ENCODE assay signal across 1 cellular context in the genomic region with DNA sequence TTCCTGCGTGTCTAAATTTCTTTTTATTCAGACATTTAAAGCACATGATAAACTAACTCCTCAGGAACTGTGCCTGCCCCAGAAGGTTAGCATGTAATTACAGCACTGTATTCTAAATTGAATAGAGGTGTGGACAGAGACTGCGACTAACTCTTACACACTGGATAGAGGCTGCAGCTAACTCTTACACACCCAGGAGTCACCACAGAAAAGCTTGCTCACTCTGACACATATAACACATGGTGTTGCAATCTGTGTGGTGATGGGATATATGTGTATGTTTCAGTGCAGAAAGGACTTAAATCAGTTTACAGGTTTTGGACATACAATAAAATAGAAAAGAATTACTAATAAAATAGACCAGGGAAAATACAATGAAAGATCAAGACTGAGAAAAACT.
TF ChIP-seq lines count a peak whose summit lies in the region.

No MANE protein-coding gene starts in this region.

TF ChIP-seq in H1, 55 proteins besides CTCF, POLR2A, EP300 and RAD21:
- no peak for TF ChIP-seq SP2 (IDR thresholded peaks at IDR 0.05; ENCODE audit: low read length)
- TF ChIP-seq BACH1 (IDR thresholded peaks at IDR 0.05; ENCODE audit: low read length): no peak
- no peak for TF ChIP-seq POLR2AphosphoS5 (IDR thresholded peaks at IDR 0.05; ENCODE audit: low read depth, low read length)
- TF ChIP-seq RXRA (IDR thresholded peaks at IDR 0.05; ENCODE audit: insufficient read depth, low read depth, low read length): no peak
- TF ChIP-seq HDAC2 (IDR thresholded peaks at IDR 0.05; ENCODE audit: borderline replicate concordance in 1 of 2, low read depth in 2 of 2, low read length in 2 of 2): no peak
- no peak for TF ChIP-seq BRCA1 (IDR thresholded peaks at IDR 0.05; ENCODE audit: low read depth, low read length)
- no peak for TF ChIP-seq EZH2 (IDR thresholded peaks at IDR 0.05; ENCODE audit: low read depth, low read length, severe bottlenecking)
- TF ChIP-seq CREB1 (IDR thresholded peaks at IDR 0.05): no peak
- TF ChIP-seq SRF (IDR thresholded peaks at IDR 0.05; ENCODE audit: low read depth, low read length): no peak
- TF ChIP-seq SIN3A (conservative IDR thresholded peaks at IDR 0.05 in 1 of 2, IDR thresholded peaks at IDR 0.05 in 1 of 2; ENCODE audit: low read depth in 1 of 2, low read length in 2 of 2): no peak
- TF ChIP-seq, protein P1, sequence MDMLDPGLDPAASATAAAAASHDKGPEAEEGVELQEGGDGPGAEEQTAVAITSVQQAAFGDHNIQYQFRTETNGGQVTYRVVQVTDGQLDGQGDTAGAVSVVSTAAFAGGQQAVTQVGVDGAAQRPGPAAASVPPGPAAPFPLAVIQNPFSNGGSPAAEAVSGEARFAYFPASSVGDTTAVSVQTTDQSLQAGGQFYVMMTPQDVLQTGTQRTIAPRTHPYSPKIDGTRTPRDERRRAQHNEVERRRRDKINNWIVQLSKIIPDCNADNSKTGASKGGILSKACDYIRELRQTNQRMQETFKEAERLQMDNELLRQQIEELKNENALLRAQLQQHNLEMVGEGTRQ (IDR thresholded peaks at IDR 0.05; ENCODE audit: low read length): no peak
- TF ChIP-seq CHD2 (IDR thresholded peaks at IDR 0.05; ENCODE audit: low read length): no peak
- no peak for TF ChIP-seq SIRT6 (IDR thresholded peaks at IDR 0.05; ENCODE audit: low read length)
- TF ChIP-seq TBP (IDR thresholded peaks at IDR 0.05; ENCODE audit: low read depth, low read length): no peak
- TF ChIP-seq TCF12 (IDR thresholded peaks at IDR 0.05; ENCODE audit: low read depth, low read length): no peak
- TF ChIP-seq TEAD4 (IDR thresholded peaks at IDR 0.05; ENCODE audit: low read depth, low read length): no peak
